ENCODE assay signal across 21 cellular contexts in genomic region chr9:122239722-122240121, GRCh38. TPM values are rescaled to one million over a fixed set of nuclear protein-coding genes. Genes with fewer than 3 reads are reported as not detected.
"Had no signal": no experiment of that assay in that cellular context is flagged by ENCODE, and none has a peak within 500 bp of the region (broad histone marks: within the 10 kb centered on the region; RNA-seq: fewer than 3 reads in every experiment).

No MANE protein-coding gene starts in this region.

- H3K4me1 ChIP-seq: colonic mucosa, neural progenitor cell, pancreas, prostate gland, sigmoid colon, testis, tibial nerve, upper lobe of right lung had no signal

- H3K9me3 ChIP-seq: colonic mucosa, pancreas, prostate gland, sigmoid colon, testis, tibial nerve, upper lobe of right lung had no signal

- H3K4me3 ChIP-seq: cardiac muscle cell, colonic mucosa, neural progenitor cell, pancreas, prostate gland, sigmoid colon, skin epidermis, testis, tibial nerve, upper lobe of right lung had no signal

- DNase-seq: colonic mucosa; effector CD4-positive, alpha-beta T cell; endodermal cell; erythroblast; foreskin melanocyte; occipital lobe; pancreas; retina; sigmoid colon; stimulated activated CD4-positive, alpha-beta T cell treated with anti-CD3 and anti-CD28 coated beads, Interleukin-2, amount 100 ng/mL, for 24 hours; stimulated activated CD4-positive, alpha-beta T cell treated with anti-CD3 and anti-CD28 coated beads, Interleukin-4, amount 100 ng/mL, for 4 hours; stimulated activated naive B cell treated with anti-CD40 and anti-IgM and Interleukin-4, amounts not matched to agents 10 μg/mL and 1 μg/mL and 100 μg/mL, for 72 hours; stimulated activated naive CD8-positive, alpha-beta T cell treated with anti-CD3 and anti-CD28 coated beads, Interleukin-15, amount 100 ng/mL, for 72 hours; testis; upper lobe of right lung had no signal

- ATAC-seq: natural killer cell treated with Interleukin-12 subunit alpha and Interleukin-12 subunit beta and Interleukin-15 and Interleukin-18, amount 100 ng/mL, for 72 hours; pancreas; stimulated activated naive B cell treated with anti-CD40 and anti-IgM and Interleukin-4, amounts not matched to agents 10 μg/mL and 1 μg/mL and 100 μg/mL, for 72 hours; stimulated activated naive CD8-positive, alpha-beta T cell treated with anti-CD3 and anti-CD28 coated beads, Interleukin-15, amount 100 ng/mL, for 72 hours; upper lobe of right lung had no signal

- H3K27ac ChIP-seq: cardiac muscle cell, colonic mucosa, neural progenitor cell, pancreas, prostate gland, sigmoid colon, skin epidermis, testis, tibial nerve, upper lobe of right lung had no signal

- H3K27me3 ChIP-seq: cardiac muscle cell, colonic mucosa, pancreas, sigmoid colon, testis, tibial nerve, upper lobe of right lung had no signal

RNA-seq across cellular contexts. Expression of gene LHX6, which starts 11.0 kb away (rescaled TPM):
- total RNA-seq: natural killer cell treated with Interleukin-12 subunit alpha and Interleukin-12 subunit beta and Interleukin-15 and Interleukin-18, amount 100 ng/mL, for 72 hours had no signal
- polyA plus RNA-seq: cardiac muscle cell had no signal
